9 cellular contexts compared by ENCODE assay signal in the genomic region with DNA sequence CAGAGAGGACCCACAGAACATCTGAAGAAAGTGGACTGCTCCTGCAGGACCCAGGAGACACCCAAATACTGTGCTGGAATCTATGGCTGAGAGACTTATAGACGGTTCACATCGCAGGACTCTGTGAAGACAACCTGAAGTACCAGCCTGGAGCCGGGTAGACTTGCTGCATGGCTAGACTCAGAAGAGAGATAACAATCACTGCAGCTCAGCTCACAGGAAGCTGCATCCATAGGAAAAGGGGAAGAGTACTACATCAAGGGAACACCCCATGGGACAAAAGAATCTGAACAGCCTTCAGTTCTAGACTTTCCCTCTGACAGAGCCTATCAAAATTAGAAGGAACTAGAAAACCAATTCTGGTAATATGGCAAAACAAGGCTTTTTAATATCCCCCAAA. TPM values are rescaled to one million over a fixed set of nuclear protein-coding genes. Genes with fewer than 3 reads are reported as not detected.
"Had no signal": no experiment of that assay in that cellular context is flagged by ENCODE, and none has a peak within 500 bp of the region (broad histone marks: within the 10 kb centered on the region; RNA-seq: fewer than 3 reads in every experiment).

No MANE protein-coding gene starts in this region.

- H3K36me3 ChIP-seq: HAP-1 had no signal

- H3K4me3 ChIP-seq: GM23248, HAP-1 had no signal

- H3K27ac ChIP-seq: GM23248, HL-60 had no signal

- H3K9ac ChIP-seq: GM23248 had no signal

- H3K9me3 ChIP-seq: HAP-1 had no signal

- ATAC-seq: HCT116, HepG2 had no signal

- H3K4me1 ChIP-seq: HAP-1 had no signal

- DNase-seq: GM23248, GOT3, H7, HFFc6 had no signal

RNA-seq across cellular contexts. Expression of gene TRIM36, which starts 26.5 kb away (rescaled TPM):
- total RNA-seq: GM23248 had no signal
- polyA plus RNA-seq: GM23248, IgD-negative memory B cell had no signal
